ENCODE assay signal across 24 cellular contexts in genomic region chr2:39532933-39533332, GRCh38.
"Had no signal": no experiment of that assay in that cellular context is flagged by ENCODE, and none has a peak within 500 bp of the region (broad histone marks: within the 10 kb centered on the region; RNA-seq: fewer than 3 reads in every experiment).

No MANE protein-coding gene starts in this region.

- H3K9me3 Mint-ChIP-seq: naive thymus-derived CD4-positive, alpha-beta T cell; natural killer cell treated with Interleukin-12 subunit alpha and Interleukin-12 subunit beta and Interleukin-15 and Interleukin-18, amount 100 ng/mL, for 72 hours; stimulated activated effector memory CD8-positive, alpha-beta T cell treated with anti-CD3 and anti-CD28 coated beads, Interleukin-12 subunit alpha, Interleukin-12 subunit beta, amount 100 ng/mL, for 72 hours; stimulated activated naive CD8-positive, alpha-beta T cell treated with anti-CD3 and anti-CD28 coated beads, Interleukin-15, Interleukin-2, amounts not matched to agents 100 ng/mL and 50 ng/mL, for 24 hours had no signal

- H3K4me1 Mint-ChIP-seq: stimulated activated effector memory CD8-positive, alpha-beta T cell treated with anti-CD3 and anti-CD28 coated beads, Interleukin-12 subunit alpha, Interleukin-12 subunit beta, amount 100 ng/mL, for 72 hours had no signal

- H3K4me1 ChIP-seq: suprapubic skin, tibial artery, upper lobe of right lung had no signal

- FAIRE-seq: urothelium cell line had no signal

- H3K4me3 ChIP-seq: left ventricle myocardium inferior, lung, mucosa of descending colon, ovary, right atrium auricular region, skin epidermis, suprapubic skin, thoracic aorta, tibial artery, upper lobe of right lung had no signal

- H3K36me3 Mint-ChIP-seq: naive thymus-derived CD4-positive, alpha-beta T cell; natural killer cell treated with Interleukin-12 subunit alpha and Interleukin-12 subunit beta and Interleukin-15 and Interleukin-18, amount 100 ng/mL, for 72 hours; stimulated activated effector memory CD8-positive, alpha-beta T cell treated with anti-CD3 and anti-CD28 coated beads, Interleukin-12 subunit alpha, Interleukin-12 subunit beta, amount 100 ng/mL, for 72 hours had no signal

- H3K9me3 ChIP-seq: left ventricle myocardium inferior, mucosa of descending colon, ovary, right atrium auricular region, suprapubic skin, thoracic aorta, tibial artery, upper lobe of right lung had no signal

- H3K27me3 Mint-ChIP-seq: stimulated activated naive CD8-positive, alpha-beta T cell treated with anti-CD3 and anti-CD28 coated beads, Interleukin-15, Interleukin-2, amounts not matched to agents 100 ng/mL and 50 ng/mL, for 24 hours had no signal

- H3K4me3 Mint-ChIP-seq: naive thymus-derived CD4-positive, alpha-beta T cell; natural killer cell treated with Interleukin-12 subunit alpha and Interleukin-12 subunit beta and Interleukin-15 and Interleukin-18, amount 100 ng/mL, for 72 hours; stimulated activated effector memory CD8-positive, alpha-beta T cell treated with anti-CD3 and anti-CD28 coated beads, Interleukin-12 subunit alpha, Interleukin-12 subunit beta, amount 100 ng/mL, for 72 hours; stimulated activated naive CD8-positive, alpha-beta T cell treated with anti-CD3 and anti-CD28 coated beads, Interleukin-15, Interleukin-2, amounts not matched to agents 100 ng/mL and 50 ng/mL, for 24 hours had no signal

- H3K27me3 ChIP-seq: ovary, right atrium auricular region, suprapubic skin, tibial artery, upper lobe of right lung had no signal

- H3K36me3 ChIP-seq: left ventricle myocardium inferior, ovary, right atrium auricular region, suprapubic skin, thoracic aorta, tibial artery, upper lobe of right lung had no signal

- H3K27ac Mint-ChIP-seq: naive thymus-derived CD4-positive, alpha-beta T cell; natural killer cell treated with Interleukin-12 subunit alpha and Interleukin-12 subunit beta and Interleukin-15 and Interleukin-18, amount 100 ng/mL, for 72 hours; progenitor cell of endocrine pancreas; stimulated activated effector memory CD8-positive, alpha-beta T cell treated with anti-CD3 and anti-CD28 coated beads, Interleukin-12 subunit alpha, Interleukin-12 subunit beta, amount 100 ng/mL, for 72 hours; stimulated activated naive CD8-positive, alpha-beta T cell treated with anti-CD3 and anti-CD28 coated beads, Interleukin-15, Interleukin-2, amounts not matched to agents 100 ng/mL and 50 ng/mL, for 24 hours had no signal

- H3K27ac ChIP-seq: ovary, right atrium auricular region, skin epidermis, suprapubic skin, thoracic aorta, tibial artery, upper lobe of right lung had no signal

- DNase-seq: islet precursor cell; left ventricle myocardium inferior; midbrain; mucosa of descending colon; naive thymus-derived CD4-positive, alpha-beta T cell; ovary; stimulated activated CD4-positive, alpha-beta T cell treated with anti-CD3 and anti-CD28 coated beads, Interleukin-12 subunit alpha, Interleukin-12 subunit beta, amount 100 ng/mL, for 4 hours; stimulated activated CD4-positive, alpha-beta T cell treated with anti-CD3 and anti-CD28 coated beads, Interleukin-15, amount 100 ng/mL, for 24 hours; stimulated activated CD4-positive, alpha-beta T cell treated with anti-CD3 and anti-CD28 coated beads, Interleukin-2, amount 100 ng/mL, for 24 hours; stimulated activated CD4-positive, alpha-beta T cell treated with anti-CD3 and anti-CD28 coated beads, Interleukin-4, amount 100 ng/mL, for 24 hours; stimulated activated naive CD4-positive, alpha-beta T cell; tibial artery; trophoblast cell; upper lobe of right lung had no signal
